8 cellular contexts compared by ENCODE assay signal in genomic region chr1:54671985-54672608, GRCh38. TPM values are rescaled to one million over a fixed set of nuclear protein-coding genes. Genes with fewer than 3 reads are reported as not detected.
DNase-seq lines count a peak whose midpoint lies in the region; ATAC-seq and TF ChIP-seq lines count a peak whose summit lies in the region.

No MANE protein-coding gene starts in this region.

- DNase-seq in DMS153 treated with DMSO at 0.1 percent for 48 hours (lab: John Stamatoyannopoulos, UW; ENCODE audit: unreplicated experiment) (peak; percentile 36), NCI-H2171 (lab: John Stamatoyannopoulos, UW) (peak; percentile 12), WERI-Rb-1 (peak; percentile 74), breast epithelium (ENCODE audit: low spot score in 2 of 2) (no peak), lower lobe of right lung (no peak)
- DNase-seq in stimulated activated CD8-positive, alpha-beta memory T cell treated with anti-CD3 and anti-CD28 coated beads, Interleukin-4, amount 100 ng/mL, for 24 hours (ENCODE audit: low read depth) = peak; percentile 59

- TF ChIP-seq POLR2A in breast epithelium (IDR thresholded peaks at IDR 0.05) = no peak

- peak; percentile 73 to 78 for ATAC-seq in lower lobe of right lung
- no peak for ATAC-seq in HG02571 (IDR thresholded peaks at IDR 0.05; ENCODE audit: unreplicated experiment)

- H3K27ac ChIP-seq in HEK293 (ENCODE audit: extremely low read depth, low read depth, low read length) (no peak overlapping the region), WERI-Rb-1 (no peak overlapping the region), breast epithelium (no peak overlapping the region), lower lobe of right lung (no peak overlapping the region)

- H3K4me3 ChIP-seq in HEK293 (ENCODE audit: low read depth, low read length) (no peak overlapping the region), WERI-Rb-1 (ENCODE audit: low read depth, low read length) (no peak overlapping the region), breast epithelium (no peak overlapping the region), lower lobe of right lung (no peak overlapping the region)

- H3K27me3 ChIP-seq in WERI-Rb-1 (ENCODE audit: insufficient read depth, low read depth, severe bottlenecking) (no peaks in the 10 kb centered on the region), breast epithelium (no peaks in the 10 kb centered on the region), lower lobe of right lung (ENCODE audit: low read depth) (no peaks in the 10 kb centered on the region)

- POLR2A ChIA-PET in HEK293 (lab: Yijun Ruan, JAX) = no interaction called here

- TF ChIP-seq CTCF in HEK293 (tag by site-specific recombination; IDR thresholded peaks at IDR 0.05) (peak; percentile 91), WERI-Rb-1 (IDR thresholded peaks at IDR 0.05; ENCODE audit: low read depth, low read length) (peak; percentile 94), breast epithelium (IDR thresholded peaks at IDR 0.05) (peak; percentile 28 to 75 (median 74)), lower lobe of right lung (IDR thresholded peaks at IDR 0.05) (peak; percentile 68)

- H3K4me1 ChIP-seq in HEK293 (ENCODE audit: control insufficient read depth, insufficient read depth, low read length) = no peaks in the 10 kb centered on the region
- H3K4me1 ChIP-seq in breast epithelium = no peaks in the 10 kb centered on the region
- H3K4me1 ChIP-seq in lower lobe of right lung = no peaks in the 10 kb centered on the region

- H3K36me3 ChIP-seq in HEK293 (ENCODE audit: control insufficient read depth in 2 of 2, insufficient read depth in 1 of 2, low read length in 2 of 2) = no peaks in the 10 kb centered on the region
- H3K36me3 ChIP-seq in WERI-Rb-1 = no peaks in the 10 kb centered on the region
- no peaks in the 10 kb centered on the region for H3K36me3 ChIP-seq in breast epithelium
- no peaks in the 10 kb centered on the region for H3K36me3 ChIP-seq in lower lobe of right lung

- CTCF ChIA-PET in HEK293 (lab: Yijun Ruan, JAX) = interaction anchor here (0.6 to 2.6 kb wide), 15 partner anchors 9 to 604 kb away, joined by 3 to 10 read pairs (median 4); no protein-coding TSS in a partner anchor

- H3K9me3 ChIP-seq in HEK293 (ENCODE audit: control insufficient read depth, insufficient read depth, low read depth, low read length) (no peaks in the 10 kb centered on the region), WERI-Rb-1 (ENCODE audit: severe bottlenecking) (no peaks in the 10 kb centered on the region), breast epithelium (peaks cover 0 to 4% of the 10 kb centered on the region in 2 donors), lower lobe of right lung (no peaks in the 10 kb centered on the region)

- intact Hi-C loops in breast epithelium (cut with DNase I; ENCODE audit: low total_unique reads) = loop anchor here (5.0 kb wide), 1 partner anchor 135 kb away; a partner anchor contains a TSS
- intact Hi-C loops in lower lobe of right lung (cut with DNase I) = no loop called here

TF ChIP-seq in HEK293, 187 proteins besides CTCF, POLR2A, EP300 and RAD21 (continues in another document):
- TF ChIP-seq ZNF10 (tag by site-specific recombination; IDR thresholded peaks at IDR 0.05) (no peak), ZXDB (tag by site-specific recombination; IDR thresholded peaks at IDR 0.05) (no peak), ZBTB1 (tag by site-specific recombination; IDR thresholded peaks at IDR 0.05) (no peak), ZNF138 (tag by site-specific recombination; IDR thresholded peaks at IDR 0.05; ENCODE audit: borderline replicate concordance) (no peak), KLF7 (tag by site-specific recombination; IDR thresholded peaks at IDR 0.05; ENCODE audit: borderline replicate concordance) (no peak), ZNF624 (tag by site-specific recombination; IDR thresholded peaks at IDR 0.05) (no peak), KLF16 (tag by site-specific recombination; IDR thresholded peaks at IDR 0.05) (no peak), ZNF239 (tag by site-specific recombination; IDR thresholded peaks at IDR 0.05) (no peak), ZNF302 (tag by site-specific recombination; IDR thresholded peaks at IDR 0.05; ENCODE audit: low read depth) (no peak), ZNF394 (tag by site-specific recombination; IDR thresholded peaks at IDR 0.05; ENCODE audit: borderline replicate concordance) (no peak), ZNF529 (tag by site-specific recombination; IDR thresholded peaks at IDR 0.05; ENCODE audit: insufficient replicate concordance) (no peak), ZFHX2 (tag by site-specific recombination; conservative IDR thresholded peaks at IDR 0.05) (0 out of 2 replicates have a peak, but pooled peaks have one; percentile 11), GLIS2 (tag by site-specific recombination; IDR thresholded peaks at IDR 0.05) (peak; percentile 19; the same call in 1 of the 2 replicates), ZBTB44 (tag by site-specific recombination; IDR thresholded peaks at IDR 0.05) (no peak), ZNF530 (tag by site-specific recombination; IDR thresholded peaks at IDR 0.05; ENCODE audit: low read depth) (no peak), KLF9 (tag by site-specific recombination; IDR thresholded peaks at IDR 0.05; ENCODE audit: low read depth) (no peak), ZSCAN5A (tag by site-specific recombination; IDR thresholded peaks at IDR 0.05) (no peak), ZNF777 (tag by site-specific recombination; IDR thresholded peaks at IDR 0.05; ENCODE audit: borderline replicate concordance) (no peak), ZNF704 (tag by site-specific recombination; IDR thresholded peaks at IDR 0.05) (no peak), PBX3 (CRISPR knock-in tag; IDR thresholded peaks at IDR 0.05) (no peak), ZNF433 (tag by site-specific recombination; IDR thresholded peaks at IDR 0.05; ENCODE audit: low read depth) (no peak), OVOL3 (tag by site-specific recombination; IDR thresholded peaks at IDR 0.05) (no peak), ZNF354C (tag by site-specific recombination; IDR thresholded peaks at IDR 0.05; ENCODE audit: borderline replicate concordance, low read depth) (no peak), PRDM1 (tag by site-specific recombination; IDR thresholded peaks at IDR 0.05) (no peak), KLF17 (tag by site-specific recombination; IDR thresholded peaks at IDR 0.05) (0 out of 2 replicates have a peak, but pooled peaks have one; percentile 60)

RNA-seq across cellular contexts. Expression of gene MROH7, which starts 30.5 kb away (rescaled TPM):
- 1 to 10 TPM in 1 of 3 donors, under 1 TPM in 2; 0.66 to 5.3 (median 0.80) TPM for total RNA-seq in breast epithelium
- total RNA-seq in lower lobe of right lung = 2.1 TPM

RNA-seq across cellular contexts. Expression of gene TTC4, which starts 43.6 kb away (rescaled TPM):
- total RNA-seq in breast epithelium (10 to 100 TPM; 18.2 to 33.8 (median 26.9) TPM), lower lobe of right lung (13.5 TPM)

RNA-seq across cellular contexts. Expression of gene FAM151A, which starts 48.8 kb away (rescaled TPM):
- total RNA-seq in breast epithelium (under 1 TPM in 2 of 3 donors, not detected in 1; 0.16 to 0.33 TPM), lower lobe of right lung (not detected)

Comparison
In these comparisons a context has a peak if more than half of its experiments do, and no peak if none do; other contexts are left out.
1. DNase-seq: peak in DMS153 treated with DMSO at 0.1 percent for 48 hours (single experiment), NCI-H2171 (single experiment), WERI-Rb-1 (single experiment) and stimulated activated CD8-positive, alpha-beta memory T cell treated with anti-CD3 and anti-CD28 coated beads, Interleukin-4, amount 100 ng/mL, for 24 hours (single experiment); none in breast epithelium (0 of 2) and lower lobe of right lung (single experiment).
2. Peak in every context shown above with its lines, with median percentiles within 50 percentile points of each other: CTCF ChIP-seq.